Comparison of ENCODE assay signal across 20 cellular contexts in the genomic region with DNA sequence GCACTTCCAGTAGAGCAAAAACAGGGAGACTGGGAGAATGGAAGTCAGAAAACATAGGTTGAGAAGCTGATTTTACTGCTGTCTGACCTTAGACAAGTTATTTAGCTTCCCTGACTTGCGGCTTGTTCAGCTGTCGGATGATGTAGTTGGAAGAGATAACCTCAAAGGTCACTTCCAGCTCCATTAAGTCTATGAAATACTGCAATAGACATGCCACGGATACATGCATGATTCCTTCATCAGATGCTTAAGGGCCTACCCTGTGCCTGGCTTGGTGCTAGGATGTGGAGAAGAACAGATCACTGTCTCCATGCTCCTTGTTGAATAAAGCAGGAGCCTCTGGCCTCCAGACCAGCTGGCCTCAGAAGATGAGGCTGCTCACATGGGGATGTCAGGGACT. TPM values are rescaled to one million over a fixed set of nuclear protein-coding genes. Genes with fewer than 3 reads are reported as not detected.
DNase-seq lines count a peak whose midpoint lies in the region; ATAC-seq and TF ChIP-seq lines count a peak whose summit lies in the region.
"Had no signal": no experiment of that assay in that cellular context is flagged by ENCODE, and none has a peak within 500 bp of the region (broad histone marks: within the 10 kb centered on the region; RNA-seq: fewer than 3 reads in every experiment).

No MANE protein-coding gene starts in this region.

- no peak for DNase-seq in CD4-positive, alpha-beta T cell
- no peak for DNase-seq in GM23248
- DNase-seq in fibroblast of villous mesenchyme (ENCODE audit: low read depth): peak; percentile 78
- no peak for DNase-seq in ovary
- DNase-seq in HK-2 (ENCODE audit: unreplicated experiment): no peak
- no peak for DNase-seq in NCI-H2081 (lab: John Stamatoyannopoulos, UW)
- DNase-seq in mucosa of gallbladder (ENCODE audit: low spot score): no peak
- DNase-seq: C1 segment of cervical spinal cord; COR-L47; DMS 273 treated with DMSO at 0.1 percent for 48 hours; DND-41; H9; NCI-H1105 treated with DMSO at 0.1 percent for 48 hours; NCI-H1694; NCI-H510A; NCI-H748 treated with DMSO at 0.1 percent for 48 hours; NK-92 treated with Interleukin-12 subunit alpha and Interleukin-12 subunit beta, amount 100 ng/mL, for 24 hours; Peyer's patch had no signal

- no peak for ATAC-seq in CD4-positive, alpha-beta T cell (ENCODE audit: poor library complexity)
- no peak for ATAC-seq in activated T-helper 17 cell treated with anti-CD3 and anti-CD28 coated beads, Interleukin-2, amount 50 U/mL, for 72 hours (replicated peaks)

- no peaks in the 10 kb centered on the region for H3K9me2 ChIP-seq in GM23248 (ENCODE audit: insufficient read depth)

- POLR2A ChIA-PET in CD4-positive, alpha-beta T cell (lab: Charles Lee): no interaction called here

- no peak for TF ChIP-seq CTCF in CD4-positive, alpha-beta T cell (IDR thresholded peaks at IDR 0.05)
- no peak for TF ChIP-seq CTCF in fibroblast of villous mesenchyme (IDR thresholded peaks at IDR 0.05; ENCODE audit: insufficient read depth, low read depth, low read length)
- TF ChIP-seq CTCF in ovary (IDR thresholded peaks at IDR 0.05): no peak

- no peaks in the 10 kb centered on the region for H3K9me3 ChIP-seq in CD4-positive, alpha-beta T cell (ENCODE audit: control insufficient read depth, low read length)
- H3K9me3 ChIP-seq in GM23248 (ENCODE audit: low read depth): no peaks in the 10 kb centered on the region
- H3K9me3 ChIP-seq in ovary: no peaks in the 10 kb centered on the region
- H3K9me3 ChIP-seq: Peyer's patch had no signal

- peak overlapping the region; percentile 1 for H3K27ac Mint-ChIP-seq in CD4-positive, alpha-beta T cell
- no peak overlapping the region for H3K27ac Mint-ChIP-seq in activated T-helper 17 cell treated with anti-CD3 and anti-CD28 coated beads, Interleukin-2, amount 50 U/mL, for 72 hours
- H3K27ac Mint-ChIP-seq: H9 had no signal

- peaks cover 89% of the 10 kb centered on the region for H3K4me1 Mint-ChIP-seq in CD4-positive, alpha-beta T cell (ENCODE audit: low read depth)
- peaks cover 61% of the 10 kb centered on the region for H3K4me1 Mint-ChIP-seq in activated T-helper 17 cell treated with anti-CD3 and anti-CD28 coated beads, Interleukin-2, amount 50 U/mL, for 72 hours
- H3K4me1 Mint-ChIP-seq: H9 had no signal

- no peak for TF ChIP-seq POLR2A in ovary (IDR thresholded peaks at IDR 0.05)

- no peak overlapping the region for H3K4me3 Mint-ChIP-seq in CD4-positive, alpha-beta T cell
- H3K4me3 Mint-ChIP-seq in activated T-helper 17 cell treated with anti-CD3 and anti-CD28 coated beads, Interleukin-2, amount 50 U/mL, for 72 hours: peak overlapping the region; percentile 35
- H3K4me3 Mint-ChIP-seq: H9 had no signal

- peaks cover 34% of the 10 kb centered on the region for H3F3A ChIP-seq in GM23248 (ENCODE audit: insufficient read depth)

- in situ Hi-C loops in GM23248 (cut with MboI): no loop called here

- H3K9ac ChIP-seq in GM23248: no peak overlapping the region

- no peak overlapping the region for H3K27ac ChIP-seq in CD4-positive, alpha-beta T cell (ENCODE audit: low read depth, low read length)
- peak overlapping the region; percentile 37; the same call in 1 of the 2 replicates for H3K27ac ChIP-seq in GM23248
- H3K27ac ChIP-seq in ovary: no peak overlapping the region
- H3K27ac ChIP-seq: Peyer's patch had no signal

- H3K4me3 ChIP-seq in GM23248: no peak overlapping the region
- no peak overlapping the region for H3K4me3 ChIP-seq in fibroblast of villous mesenchyme (ENCODE audit: low read depth, low read length)
- H3K4me3 ChIP-seq in ovary: no peak overlapping the region
- H3K4me3 ChIP-seq: Peyer's patch had no signal

- no peaks in the 10 kb centered on the region for H3K27me3 ChIP-seq in CD4-positive, alpha-beta T cell (ENCODE audit: control insufficient read depth, insufficient read depth, low read length)
- H3K27me3 ChIP-seq in GM23248 (replicated peaks; ENCODE audit: insufficient read depth) (no peaks in the 10 kb centered on the region), ovary (no peaks in the 10 kb centered on the region)
- H3K27me3 ChIP-seq: Peyer's patch had no signal

- TF ChIP-seq EP300 in ovary (IDR thresholded peaks at IDR 0.05): no peak

- peaks cover 96% of the 10 kb centered on the region for H3K79me2 ChIP-seq in GM23248 (ENCODE audit: insufficient read depth)

- H3K36me3 ChIP-seq in GM23248 (ENCODE audit: low read depth) (no peaks in the 10 kb centered on the region), ovary (no peaks in the 10 kb centered on the region)
- H3K36me3 ChIP-seq: Peyer's patch had no signal

- H3K4me1 ChIP-seq in GM23248 (ENCODE audit: insufficient read depth): peaks cover 60% of the 10 kb centered on the region
- peaks cover 5% of the 10 kb centered on the region for H3K4me1 ChIP-seq in ovary (ENCODE audit: insufficient read depth)

- CTCF ChIA-PET in CD4-positive, alpha-beta T cell (lab: Charles Lee): interaction anchor here (1.1 kb wide), 1 partner anchor 15 kb away, joined by 3 read pairs; no protein-coding TSS in a partner anchor

- H4K20me1 ChIP-seq in GM23248 (ENCODE audit: insufficient read depth): 0 out of 2 replicates have a peak, but pooled peaks cover 3% of the 10 kb centered on the region

- peaks cover 79% of the 10 kb centered on the region for H3K36me3 Mint-ChIP-seq in CD4-positive, alpha-beta T cell (ENCODE audit: low read depth)
- no peaks in the 10 kb centered on the region for H3K36me3 Mint-ChIP-seq in activated T-helper 17 cell treated with anti-CD3 and anti-CD28 coated beads, Interleukin-2, amount 50 U/mL, for 72 hours (ENCODE audit: low read depth)

- 75 to 84% methylated on average over 3 of the region's 3 CpGs for WGBS in GM23248 (ENCODE audit: low coverage in 1 of 2, low lambda C conversion rate in 2 of 2, missing lambda C conversion rate in 2 of 2), 2 experiments
- WGBS in ovary, 3 donors: 92 to 94% (median 93%) methylated on average over 3 of the region's 3 CpGs

- no peaks in the 10 kb centered on the region for H3K27me3 Mint-ChIP-seq in CD4-positive, alpha-beta T cell
- H3K27me3 Mint-ChIP-seq in activated T-helper 17 cell treated with anti-CD3 and anti-CD28 coated beads, Interleukin-2, amount 50 U/mL, for 72 hours: no peaks in the 10 kb centered on the region

- intact Hi-C loops in CD4-positive, alpha-beta T cell (cut with DNase I, micrococcal nuclease): no loop called here
- intact Hi-C loops in ovary (cut with DNase I): no loop called here

- no peaks in the 10 kb centered on the region for H3K9me3 Mint-ChIP-seq in CD4-positive, alpha-beta T cell
- H3K9me3 Mint-ChIP-seq in activated T-helper 17 cell treated with anti-CD3 and anti-CD28 coated beads, Interleukin-2, amount 50 U/mL, for 72 hours: no peaks in the 10 kb centered on the region
- H3K9me3 Mint-ChIP-seq: H9 had no signal

- H2AFZ ChIP-seq in GM23248: no peak overlapping the region

- peak overlapping the region; percentile 36 for H3K4me2 ChIP-seq in GM23248 (ENCODE audit: unreplicated experiment)

RNA-seq across cellular contexts. Expression of gene FYN, which starts 43.7 kb away (rescaled TPM):
- total RNA-seq in CD4-positive, alpha-beta T cell: 100 to 1,000 TPM; 419 TPM
- 166 and 177 TPM in 2 replicates for total RNA-seq in GM23248 (2014; rRNA removed; shearing (Covaris generic))
- 55.6 and 58.6 TPM in 2 replicates for polyA plus RNA-seq in GM23248 (2016; fragmentation: Nextera tagmentation; extraction: Ambion mirVana)
- 100 to 1,000 TPM; 139 to 326 TPM for total RNA-seq in activated T-helper 17 cell treated with anti-CD3 and anti-CD28 coated beads, Interleukin-2, amount 50 U/mL, for 72 hours
- total RNA-seq in fibroblast of villous mesenchyme: 26.8 and 35.1 TPM in 2 replicates
- total RNA-seq in ovary: 100 to 1,000 TPM in 1 of 7 donors, 10 to 100 TPM in 6; 54.8 to 116 (median 72.7) TPM
- polyA plus RNA-seq in ovary: 10 to 100 TPM; 37.2 to 94.3 TPM
- 75.0 TPM for total RNA-seq in mucosa of gallbladder
- total RNA-seq: G401 had no signal
